In genomic region chr11:836274-836673, GRCh38 we compare ENCODE assay signal across 1 cellular context.
TF ChIP-seq lines count a peak whose summit lies in the region.

No MANE protein-coding gene starts in this region.

TF ChIP-seq in K562, 482 proteins besides CTCF, POLR2A, EP300 and RAD21:
- TF ChIP-seq ZBTB33 (CRISPR knock-in tag; IDR thresholded peaks at IDR 0.05) (peak; percentile 71; the same call in 1 of the 2 replicates), THAP12 (CRISPR knock-in tag; IDR thresholded peaks at IDR 0.05) (no peak), POLR2G (IDR thresholded peaks at IDR 0.05; ENCODE audit: low read depth, low read length) (0 out of 2 replicates have a peak, but pooled peaks have one; percentile 48)
